1 cellular context compared by ENCODE assay signal in the genomic region with DNA sequence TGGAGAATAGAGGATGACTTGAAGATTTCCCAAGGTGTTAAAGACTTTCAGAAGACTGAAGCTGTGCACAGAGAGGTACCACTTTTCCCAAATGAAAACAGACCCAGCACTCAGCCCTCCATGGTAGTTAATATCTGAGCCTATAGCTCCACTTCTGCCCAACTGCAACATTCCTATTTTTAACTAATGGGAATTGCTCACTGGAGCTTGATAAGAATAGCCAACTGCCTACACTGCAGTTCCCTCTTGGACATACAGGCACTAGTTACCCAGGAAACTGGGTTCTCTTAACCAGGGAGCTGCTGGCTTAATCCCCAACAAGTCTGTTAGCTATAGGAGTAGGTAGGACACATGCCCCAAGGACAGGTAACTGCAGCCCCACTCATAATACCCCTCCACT.
TF ChIP-seq lines count a peak whose summit lies in the region.

No MANE protein-coding gene starts in this region.

TF ChIP-seq in IMR-90, 13 proteins besides CTCF, POLR2A, EP300 and RAD21 (continued from another document):
- TF ChIP-seq, protein P1, sequence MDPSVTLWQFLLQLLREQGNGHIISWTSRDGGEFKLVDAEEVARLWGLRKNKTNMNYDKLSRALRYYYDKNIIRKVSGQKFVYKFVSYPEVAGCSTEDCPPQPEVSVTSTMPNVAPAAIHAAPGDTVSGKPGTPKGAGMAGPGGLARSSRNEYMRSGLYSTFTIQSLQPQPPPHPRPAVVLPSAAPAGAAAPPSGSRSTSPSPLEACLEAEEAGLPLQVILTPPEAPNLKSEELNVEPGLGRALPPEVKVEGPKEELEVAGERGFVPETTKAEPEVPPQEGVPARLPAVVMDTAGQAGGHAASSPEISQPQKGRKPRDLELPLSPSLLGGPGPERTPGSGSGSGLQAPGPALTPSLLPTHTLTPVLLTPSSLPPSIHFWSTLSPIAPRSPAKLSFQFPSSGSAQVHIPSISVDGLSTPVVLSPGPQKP (IDR thresholded peaks at IDR 0.05; ENCODE audit: borderline replicate concordance, low read depth, low read length): no peak
- TF ChIP-seq, protein P2, sequence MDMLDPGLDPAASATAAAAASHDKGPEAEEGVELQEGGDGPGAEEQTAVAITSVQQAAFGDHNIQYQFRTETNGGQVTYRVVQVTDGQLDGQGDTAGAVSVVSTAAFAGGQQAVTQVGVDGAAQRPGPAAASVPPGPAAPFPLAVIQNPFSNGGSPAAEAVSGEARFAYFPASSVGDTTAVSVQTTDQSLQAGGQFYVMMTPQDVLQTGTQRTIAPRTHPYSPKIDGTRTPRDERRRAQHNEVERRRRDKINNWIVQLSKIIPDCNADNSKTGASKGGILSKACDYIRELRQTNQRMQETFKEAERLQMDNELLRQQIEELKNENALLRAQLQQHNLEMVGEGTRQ (IDR thresholded peaks at IDR 0.05; ENCODE audit: low read depth, low read length): no peak
- no peak for TF ChIP-seq CHD1 (IDR thresholded peaks at IDR 0.05; ENCODE audit: low read depth, low read length)
- TF ChIP-seq SMC3 (IDR thresholded peaks at IDR 0.05; ENCODE audit: low read depth, low read length): no peak
- TF ChIP-seq RFX5 (IDR thresholded peaks at IDR 0.05; ENCODE audit: low read depth, low read length): no peak
- no peak for TF ChIP-seq CEBPB (IDR thresholded peaks at IDR 0.05; ENCODE audit: low read depth, low read length)
